In the genomic region with DNA sequence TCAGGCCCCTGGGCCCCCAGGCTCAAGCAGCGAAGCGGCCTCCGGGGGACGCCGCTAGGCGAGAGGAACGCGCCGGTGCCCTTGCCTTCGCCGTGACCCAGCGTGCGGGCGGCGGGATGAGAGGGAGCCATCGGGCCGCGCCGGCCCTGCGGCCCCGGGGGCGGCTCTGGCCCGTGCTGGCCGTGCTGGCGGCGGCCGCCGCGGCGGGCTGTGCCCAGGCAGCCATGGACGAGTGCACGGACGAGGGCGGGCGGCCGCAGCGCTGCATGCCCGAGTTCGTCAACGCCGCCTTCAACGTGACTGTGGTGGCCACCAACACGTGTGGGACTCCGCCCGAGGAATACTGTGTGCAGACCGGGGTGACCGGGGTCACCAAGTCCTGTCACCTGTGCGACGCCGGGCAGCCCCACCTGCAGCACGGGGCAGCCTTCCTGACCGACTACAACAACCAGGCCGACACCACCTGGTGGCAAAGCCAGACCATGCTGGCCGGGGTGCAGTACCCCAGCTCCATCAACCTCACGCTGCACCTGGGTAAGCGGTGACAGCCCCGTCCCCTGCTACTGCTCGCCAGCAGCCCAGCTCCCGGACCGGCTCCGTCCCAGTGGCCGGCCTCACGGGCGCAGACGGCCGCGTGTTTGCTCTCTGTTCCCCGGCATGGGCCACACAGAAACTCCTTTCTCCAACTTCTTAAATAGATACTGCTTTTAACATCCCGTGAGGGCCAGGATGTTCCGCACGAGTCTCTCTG, we compare ENCODE assay signal across 7 cellular contexts. TPM values are rescaled to one million over a fixed set of nuclear protein-coding genes. Genes with fewer than 3 reads are reported as not detected.
DNase-seq lines count a peak whose midpoint lies in the region; ATAC-seq and TF ChIP-seq lines count a peak whose summit lies in the region.

No MANE protein-coding gene starts in this region.

- H3K27ac ChIP-seq in RWPE2 (ENCODE audit: poor library complexity, severe bottlenecking) (peak overlapping the region; percentile 99), smooth muscle cell (ENCODE audit: low read depth) (peak overlapping the region; percentile 100)

- H2AFZ ChIP-seq in smooth muscle cell (ENCODE audit: low read depth) = no peak overlapping the region

- H3K4me3 ChIP-seq in GM12864 (ENCODE audit: low read depth, low read length) (peak overlapping the region; percentile 67), RWPE2 (ENCODE audit: severe bottlenecking) (peak overlapping the region; percentile 87), smooth muscle cell (peak overlapping the region; percentile 72)

- H3K4me3 Mint-ChIP-seq in IgD-negative memory B cell (peak overlapping the region; percentile 92 to 98 (median 95)), brain (peak overlapping the region; percentile 91 to 97 (median 97)), immature natural killer cell (peak overlapping the region; percentile 71 to 87 (median 80))

- H3K4me1 Mint-ChIP-seq in IgD-negative memory B cell (peaks cover 25 to 28% (median 26%) of the 10 kb centered on the region in 3 donors), brain (peaks cover 54% of the 10 kb centered on the region), immature natural killer cell (peaks cover 13 to 20% of the 10 kb centered on the region in 2 donors)

- H3K36me3 ChIP-seq in RWPE2 (ENCODE audit: low read depth) (peaks cover 32% of the 10 kb centered on the region), smooth muscle cell (ENCODE audit: low read depth) (no peaks in the 10 kb centered on the region)

- peak overlapping the region; percentile 92 for H3K9ac ChIP-seq in smooth muscle cell (ENCODE audit: low read depth)

- H3K36me3 Mint-ChIP-seq in IgD-negative memory B cell (peaks cover 4% of the 10 kb centered on the region), brain (no peaks in the 10 kb centered on the region), immature natural killer cell (no peaks in the 10 kb centered on the region)

- TF ChIP-seq CTCF in GM12864 (IDR thresholded peaks at IDR 0.05; ENCODE audit: low read depth, low read length, missing control alignments) (peak; percentile 73), RWPE2 (IDR thresholded peaks at IDR 0.05; ENCODE audit: poor library complexity, severe bottlenecking) (peak; percentile 59), brain (conservative IDR thresholded peaks at IDR 0.05) (peak in 1 of 2 experiments; percentile 66), smooth muscle cell (IDR thresholded peaks at IDR 0.05; ENCODE audit: borderline replicate concordance, insufficient read depth, poor library complexity, severe bottlenecking) (peak; percentile 37)

- H3K4me2 ChIP-seq in smooth muscle cell = peak overlapping the region; percentile 88

- peaks cover 51% of the 10 kb centered on the region for H3K79me2 ChIP-seq in smooth muscle cell (ENCODE audit: low read depth)

- H3K4me1 ChIP-seq in RWPE2 (ENCODE audit: insufficient read depth, poor library complexity, severe bottlenecking) (peaks cover 42% of the 10 kb centered on the region), smooth muscle cell (ENCODE audit: low read depth) (peaks cover 38% of the 10 kb centered on the region)

- H3K27ac Mint-ChIP-seq in IgD-negative memory B cell (peak overlapping the region; percentile 80 to 88 (median 85)), brain (peak overlapping the region; percentile 77 to 96 (median 87)), immature natural killer cell (no peak overlapping the region)

- no peak for DNase-seq in GM12864 (ENCODE audit: low read depth)
- DNase-seq in RWPE2 (ENCODE audit: low spot score) = peak; percentile 80
- DNase-seq in immature natural killer cell = peak in 2 of 3 donors; percentile 3 to 9
- DNase-seq in smooth muscle cell (lab: John Stamatoyannopoulos, UW; ENCODE audit: unreplicated experiment) = peak; percentile 52

- peaks cover 43% of the 10 kb centered on the region for H4K20me1 ChIP-seq in smooth muscle cell (ENCODE audit: low read depth)

- no peaks in the 10 kb centered on the region for H3K9me3 Mint-ChIP-seq in IgD-negative memory B cell
- H3K9me3 Mint-ChIP-seq in brain = no peaks in the 10 kb centered on the region
- peaks cover 0 to 9% (median 0%) of the 10 kb centered on the region in 6 donors for H3K9me3 Mint-ChIP-seq in immature natural killer cell

- peaks cover 24% of the 10 kb centered on the region for H3K27me3 Mint-ChIP-seq in IgD-negative memory B cell
- H3K27me3 Mint-ChIP-seq in brain = peaks cover 5% of the 10 kb centered on the region
- H3K27me3 Mint-ChIP-seq in immature natural killer cell (ENCODE audit: low read depth in 3 of 3) = peaks cover 13 to 26% (median 19%) of the 10 kb centered on the region in 3 donors

- ATAC-seq in GM21825 (IDR thresholded peaks at IDR 0.05; ENCODE audit: unreplicated experiment) = peak; percentile 65
- ATAC-seq in RWPE2 (ENCODE audit: low read depth) = peak; percentile 76

- H3K9me3 ChIP-seq in RWPE2 (ENCODE audit: severe bottlenecking) = no peaks in the 10 kb centered on the region
- no peaks in the 10 kb centered on the region for H3K9me3 ChIP-seq in smooth muscle cell (replicated peaks; ENCODE audit: low read depth)

- H3K27me3 ChIP-seq in RWPE2 (ENCODE audit: insufficient read depth, poor library complexity, severe bottlenecking) (no peaks in the 10 kb centered on the region), smooth muscle cell (ENCODE audit: low read depth) (no peaks in the 10 kb centered on the region)

- H3F3A ChIP-seq in smooth muscle cell (ENCODE audit: low read depth) = peaks cover 5% of the 10 kb centered on the region

- 1% methylated on average over 70 of the region's 71 CpGs for WGBS in smooth muscle cell (ENCODE audit: low lambda C conversion rate)

RNA-seq across cellular contexts. Expression of gene LAMC1, which starts 0.6 kb away (rescaled TPM):
- polyA plus RNA-seq in IgD-negative memory B cell (5.5 TPM), brain (ENCODE audit: insufficient read depth, low read depth, low replicate concordance) (33.5 TPM), immature natural killer cell (under 1 TPM in 1 of 3 donors, not detected in 2; 0.19 TPM), smooth muscle cell (64.9 and 71.0 TPM in 2 replicates)
- 137 and 156 TPM in 2 replicates for total RNA-seq in smooth muscle cell

Comparison
In these comparisons a context has a peak if more than half of its experiments do, and no peak if none do; other contexts are left out.
1. H3K27ac Mint-ChIP-seq: peak in IgD-negative memory B cell (3 of 3) and brain (5 of 5); none in immature natural killer cell (0 of 6).
2. Peak in every context shown above with its lines, with median percentiles within 50 percentile points of each other: H3K4me3 ChIP-seq and H3K4me3 Mint-ChIP-seq.